ENCODE assay signal across 8 cellular contexts in genomic region chr10:14008648-14009072, GRCh38.
DNase-seq lines count a peak whose midpoint lies in the region; ATAC-seq and TF ChIP-seq lines count a peak whose summit lies in the region.

No MANE protein-coding gene starts in this region.

- no peaks in the 10 kb centered on the region for H3K9me3 Mint-ChIP-seq in T-cell

- H3K4me2 ChIP-seq in DOHH2 (ENCODE audit: low read length), result peak overlapping the region; percentile 66
- peak overlapping the region; percentile 98 for H3K4me2 ChIP-seq in fibroblast of lung (ENCODE audit: extremely low read depth, insufficient read depth, low read length)

- H3K36me3 Mint-ChIP-seq in T-cell, result no peaks in the 10 kb centered on the region

- H3K27ac ChIP-seq in DOHH2 (ENCODE audit: low read depth, low read length) (no peak overlapping the region), fibroblast of lung (ENCODE audit: insufficient read depth, low read length) (peak overlapping the region; percentile 89)

- H3K79me2 ChIP-seq in DOHH2 (ENCODE audit: control insufficient read depth, low read length) (no peaks in the 10 kb centered on the region), fibroblast of lung (ENCODE audit: control insufficient read depth, insufficient read depth, low read length) (no peaks in the 10 kb centered on the region)

- H3K4me1 ChIP-seq in DOHH2 (ENCODE audit: control insufficient read depth, low read length) (peaks cover 29% of the 10 kb centered on the region), fibroblast of lung (ENCODE audit: control insufficient read depth, extremely low read depth, insufficient read depth, low read length) (peaks cover 10% of the 10 kb centered on the region)

- peak overlapping the region; percentile 67 for H3K4me3 ChIP-seq in DOHH2 (ENCODE audit: low read length)
- H3K4me3 ChIP-seq in fibroblast of lung (replicated peaks in 1 of 4; ENCODE audit: control extremely low read depth in 1 of 4, insufficient read depth in 1 of 4, low read depth in 3 of 4, low read length in 4 of 4), result peak overlapping the region; percentile 59 to 62 (median 60)
- peak overlapping the region; percentile 57 for H3K4me3 ChIP-seq in skeletal muscle cell (ENCODE audit: low read depth, low read length)

- no peaks in the 10 kb centered on the region for H3K36me3 ChIP-seq in DOHH2 (ENCODE audit: control insufficient read depth, low read length)
- no peaks in the 10 kb centered on the region for H3K36me3 ChIP-seq in fibroblast of lung (ENCODE audit: control insufficient read depth, insufficient read depth, low read length)

- POLR2A ChIA-PET in T-cell (lab: Charles Lee), result no interaction called here

- DNase-seq in T-cell (no peak), fibroblast of lung (ENCODE audit: low read depth in 2 of 2) (peak in 1 of 2 donors; percentile 50), skeletal muscle cell (ENCODE audit: low read depth) (no peak), DMS 273 treated with DMSO at 0.1 percent for 48 hours (lab: John Stamatoyannopoulos, UW) (no peak), UCSD-AML1 (lab: John Stamatoyannopoulos, UW; ENCODE audit: unreplicated experiment) (no peak)

- peak overlapping the region; percentile 54 for H2AFZ ChIP-seq in fibroblast of lung (ENCODE audit: low read length)

- H3K27me3 Mint-ChIP-seq in T-cell, result no peaks in the 10 kb centered on the region

- no peaks in the 10 kb centered on the region; the same call in 1 of the 2 replicates for H3F3A ChIP-seq in DOHH2 (ENCODE audit: control insufficient read depth, insufficient read depth)

- no peaks in the 10 kb centered on the region for H3K9me2 ChIP-seq in DOHH2 (replicated peaks; ENCODE audit: control insufficient read depth, low read length)

- no peaks in the 10 kb centered on the region for H3K9me3 ChIP-seq in DOHH2 (ENCODE audit: control insufficient read depth, insufficient read depth, low read length)
- H3K9me3 ChIP-seq in fibroblast of lung (ENCODE audit: control insufficient read depth, insufficient read depth, low read depth, low read length), result no peaks in the 10 kb centered on the region

- ATAC-seq in T-cell (replicated peaks in 1 of 4) (no peak), GM21529 (IDR thresholded peaks at IDR 0.05; ENCODE audit: unreplicated experiment) (no peak), GM18511 (IDR thresholded peaks at IDR 0.05; ENCODE audit: unreplicated experiment) (no peak)

- H4K20me1 ChIP-seq in DOHH2 (ENCODE audit: control insufficient read depth, insufficient read depth, low read depth, low read length) (no peaks in the 10 kb centered on the region), fibroblast of lung (ENCODE audit: control insufficient read depth, extremely low read depth, insufficient read depth, low read length) (no peaks in the 10 kb centered on the region)

- H3K9ac ChIP-seq in fibroblast of lung (ENCODE audit: insufficient read depth, low read length), result peak overlapping the region; percentile 48

- H3K27ac Mint-ChIP-seq in T-cell, result peak overlapping the region; percentile 89 to 94

- TF ChIP-seq CTCF in DOHH2 (IDR thresholded peaks at IDR 0.05; ENCODE audit: low read depth, low read length, poor library complexity, severe bottlenecking) (no peak), fibroblast of lung (conservative IDR thresholded peaks at IDR 0.05 in 1 of 2, IDR thresholded peaks at IDR 0.05 in 1 of 2; ENCODE audit: low read depth in 1 of 2, low read length in 2 of 2) (no peak)

- CTCF ChIA-PET in T-cell (lab: Charles Lee), result interaction anchor here in 1 of 2 donors (0.7 kb wide), 1 partner anchor 21 kb away, joined by 3 read pairs; no protein-coding TSS in a partner anchor

- peaks cover 55% of the 10 kb centered on the region for H3K27me3 ChIP-seq in DOHH2 (ENCODE audit: control insufficient read depth, low read length)
- H3K27me3 ChIP-seq in fibroblast of lung (ENCODE audit: control insufficient read depth, insufficient read depth, low read length), result no peaks in the 10 kb centered on the region

- H3K4me3 Mint-ChIP-seq in T-cell, result peak overlapping the region; percentile 77 to 78 (median 77)

- H3K4me1 Mint-ChIP-seq in T-cell, result peaks cover 47 to 70% (median 49%) of the 10 kb centered on the region in 3 donors
